Comparison of ENCODE assay signal across 8 cellular contexts in the genomic region with DNA sequence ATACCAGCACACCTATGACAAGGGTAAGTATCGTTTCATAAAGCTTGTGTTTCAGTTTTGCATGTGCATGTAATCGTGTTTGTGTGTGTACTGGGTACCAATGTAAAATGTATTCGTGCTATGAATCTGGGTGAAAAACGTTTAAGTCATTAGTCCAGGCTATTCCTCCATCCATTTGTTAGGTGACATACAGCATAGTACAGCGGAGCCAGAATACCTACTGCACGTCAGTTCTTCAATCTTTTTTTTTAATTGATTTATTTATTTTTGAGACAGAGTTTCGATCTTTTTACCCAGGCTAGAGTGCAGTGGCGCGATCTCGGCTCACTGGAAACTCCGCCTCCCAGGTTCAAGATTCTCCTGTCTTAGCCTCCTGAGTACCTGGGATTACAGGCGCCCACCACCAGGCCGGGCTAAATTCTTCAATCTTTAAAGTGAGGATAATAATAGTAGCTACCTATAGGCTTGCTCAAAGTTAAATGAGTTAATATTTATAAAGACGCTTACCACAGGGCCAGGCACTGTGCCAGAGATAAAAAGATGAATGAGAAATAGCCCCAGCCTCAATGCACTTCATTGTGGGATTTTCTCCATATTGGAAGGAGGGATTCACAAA. TPM values are rescaled to one million over a fixed set of nuclear protein-coding genes. Genes with fewer than 3 reads are reported as not detected.
A peak's percentile ranks its signal among the peaks of the same experiment; 100 is the strongest.
DNase-seq lines count a peak whose midpoint lies in the region; ATAC-seq and TF ChIP-seq lines count a peak whose summit lies in the region.

No MANE protein-coding gene starts in this region.

- 64 to 70% methylated on average over 14 of the region's 14 CpGs for WGBS in heart right ventricle, 2 donors

- peaks cover 0 to 23% (median 18%) of the 10 kb centered on the region in 9 donors for H3K4me1 ChIP-seq in heart right ventricle

- peak overlapping the region; percentile 99 for H3K27ac Mint-ChIP-seq in activated CD4-positive, alpha-beta memory T cell treated with anti-CD3 and anti-CD28 coated beads, Interleukin-2, amount 10 ng/mL, durations not matched to agents 7 days and 5 days
- peak overlapping the region; percentile 94 to 95 for H3K27ac Mint-ChIP-seq in stimulated activated naive CD8-positive, alpha-beta T cell treated with anti-CD3 and anti-CD28 coated beads, Interleukin-15, amount 100 ng/mL, for 72 hours

- no peaks in the 10 kb centered on the region for H3K27me3 Mint-ChIP-seq in activated CD4-positive, alpha-beta memory T cell treated with anti-CD3 and anti-CD28 coated beads, Interleukin-2, amount 10 ng/mL, durations not matched to agents 7 days and 5 days
- H3K27me3 Mint-ChIP-seq in stimulated activated naive CD8-positive, alpha-beta T cell treated with anti-CD3 and anti-CD28 coated beads, Interleukin-15, amount 100 ng/mL, for 72 hours, result no peaks in the 10 kb centered on the region

- H3K4me3 ChIP-seq in heart right ventricle (peak overlapping the region in 9 of 10 donors; percentile 57 to 96 (median 80)), iPS-11a (ENCODE audit: low read depth, low read length) (peak overlapping the region; percentile 29)

- H3K9me3 Mint-ChIP-seq in activated CD4-positive, alpha-beta memory T cell treated with anti-CD3 and anti-CD28 coated beads, Interleukin-2, amount 10 ng/mL, durations not matched to agents 7 days and 5 days, result no peaks in the 10 kb centered on the region
- no peaks in the 10 kb centered on the region for H3K9me3 Mint-ChIP-seq in stimulated activated naive CD8-positive, alpha-beta T cell treated with anti-CD3 and anti-CD28 coated beads, Interleukin-15, amount 100 ng/mL, for 72 hours

- DNase-seq in heart right ventricle (no peak), left ventricle myocardium superior (no peak), NOMO-1 treated with dmso at 0.1 percent for 144 hours (lab: John Stamatoyannopoulos, UW; ENCODE audit: unreplicated experiment) (no peak), NCI-H446 (lab: John Stamatoyannopoulos, UW) (no peak), NCI-H187 treated with DMSO at 0.1 percent for 48 hours (lab: John Stamatoyannopoulos, UW) (no peak)
- DNase-seq in activated CD4-positive, alpha-beta memory T cell treated with anti-CD3 and anti-CD28 coated beads, Interleukin-2, amount 10 ng/mL, durations not matched to agents 7 days and 5 days, result no peak
- DNase-seq in stimulated activated naive CD8-positive, alpha-beta T cell treated with anti-CD3 and anti-CD28 coated beads, Interleukin-15, amount 100 ng/mL, for 72 hours, result no peak

- H3K9me3 ChIP-seq in heart right ventricle, result no peaks in the 10 kb centered on the region

- peak in 1 of 8 donors; percentile 1 for ATAC-seq in heart right ventricle
- no peak for ATAC-seq in left ventricle myocardium superior
- peak; percentile 8 for ATAC-seq in stimulated activated naive CD8-positive, alpha-beta T cell treated with anti-CD3 and anti-CD28 coated beads, Interleukin-15, amount 100 ng/mL, for 72 hours

- intact Hi-C loops in heart right ventricle (cut with DNase I) (loop anchor here in 6 of 10 donors (1.0 to 10.0 kb wide), 12 partner anchors 44 to 306 kb away; a partner anchor contains a TSS), left ventricle myocardium superior (cut with micrococcal nuclease) (no loop called here)

- no peaks in the 10 kb centered on the region for H3K27me3 ChIP-seq in heart right ventricle

- peaks cover 57% of the 10 kb centered on the region for H3K4me1 Mint-ChIP-seq in activated CD4-positive, alpha-beta memory T cell treated with anti-CD3 and anti-CD28 coated beads, Interleukin-2, amount 10 ng/mL, durations not matched to agents 7 days and 5 days
- H3K4me1 Mint-ChIP-seq in stimulated activated naive CD8-positive, alpha-beta T cell treated with anti-CD3 and anti-CD28 coated beads, Interleukin-15, amount 100 ng/mL, for 72 hours, result peaks cover 81% of the 10 kb centered on the region

- H3K4me3 Mint-ChIP-seq in activated CD4-positive, alpha-beta memory T cell treated with anti-CD3 and anti-CD28 coated beads, Interleukin-2, amount 10 ng/mL, durations not matched to agents 7 days and 5 days, result peak overlapping the region; percentile 100
- peak overlapping the region; percentile 93 to 100 for H3K4me3 Mint-ChIP-seq in stimulated activated naive CD8-positive, alpha-beta T cell treated with anti-CD3 and anti-CD28 coated beads, Interleukin-15, amount 100 ng/mL, for 72 hours

- H3K36me3 Mint-ChIP-seq in activated CD4-positive, alpha-beta memory T cell treated with anti-CD3 and anti-CD28 coated beads, Interleukin-2, amount 10 ng/mL, durations not matched to agents 7 days and 5 days (ENCODE audit: low read depth), result peaks cover 53% of the 10 kb centered on the region

- peak overlapping the region; percentile 92 to 99 (median 97) for H3K27ac ChIP-seq in heart right ventricle

- POLR2A ChIA-PET in activated CD4-positive, alpha-beta memory T cell treated with anti-CD3 and anti-CD28 coated beads, Interleukin-2, amount 10 ng/mL, durations not matched to agents 7 days and 5 days (lab: Charles Lee), result interaction anchor here (0.7 to 3.0 kb wide), 13 partner anchors 12 to 302 kb away, joined by 3 to 11 read pairs (median 4); a partner anchor contains a TSS

- H3K36me3 ChIP-seq in heart right ventricle, result peaks cover 0 to 57% (median 24%) of the 10 kb centered on the region in 9 donors

- TF ChIP-seq CTCF in heart right ventricle (IDR thresholded peaks at IDR 0.05), result no peak

- CTCF ChIA-PET in activated CD4-positive, alpha-beta memory T cell treated with anti-CD3 and anti-CD28 coated beads, Interleukin-2, amount 10 ng/mL, durations not matched to agents 7 days and 5 days (lab: Charles Lee), result interaction anchor here (0.6 to 5.1 kb wide), 15 partner anchors 13 to 322 kb away, joined by 3 to 61 read pairs (median 5); a partner anchor contains a TSS

RNA-seq across cellular contexts. Expression of a gene that starts 0.6 kb away (rescaled TPM):
- total RNA-seq in heart right ventricle, result 10 to 100 TPM in 9 of 10 donors, 1 to 10 TPM in 1; 6.9 to 39.6 (median 19.3) TPM
- polyA plus RNA-seq in heart right ventricle, result 1,000 to 10,000 TPM; 1,156 to 1,370 TPM
- 41.0 TPM for total RNA-seq in left ventricle myocardium superior
- total RNA-seq in activated CD4-positive, alpha-beta memory T cell treated with anti-CD3 and anti-CD28 coated beads, Interleukin-2, amount 10 ng/mL, durations not matched to agents 7 days and 5 days, result 10 to 100 TPM; 30.4 to 35.0 TPM

RNA-seq across cellular contexts. Expression of a gene that starts 20.2 kb away (rescaled TPM):
- 10 to 100 TPM in 1 of 10 donors, 1 to 10 TPM in 9; 5.2 to 10.1 (median 7.3) TPM for total RNA-seq in heart right ventricle
- polyA plus RNA-seq in heart right ventricle, result 1 to 10 TPM; 1.6 to 3.7 TPM
- 7.5 TPM for total RNA-seq in left ventricle myocardium superior
- total RNA-seq in activated CD4-positive, alpha-beta memory T cell treated with anti-CD3 and anti-CD28 coated beads, Interleukin-2, amount 10 ng/mL, durations not matched to agents 7 days and 5 days, result 10 to 100 TPM; 17.6 to 19.4 TPM

RNA-seq across cellular contexts. Expression of a gene that starts 38.9 kb away (rescaled TPM):
- total RNA-seq in heart right ventricle, result 1 to 10 TPM in 9 of 10 donors, under 1 TPM in 1; 0.80 to 6.1 (median 2.9) TPM
- polyA plus RNA-seq in heart right ventricle, result 1 to 10 TPM; 2.1 to 7.8 TPM
- total RNA-seq in left ventricle myocardium superior, result 2.9 TPM
- total RNA-seq in activated CD4-positive, alpha-beta memory T cell treated with anti-CD3 and anti-CD28 coated beads, Interleukin-2, amount 10 ng/mL, durations not matched to agents 7 days and 5 days, result 1 to 10 TPM; 2.3 to 2.5 TPM

RNA-seq across cellular contexts. Expression of a gene that starts 44.0 kb away (rescaled TPM):
- 10 to 100 TPM; 28.2 to 44.8 (median 31.4) TPM for total RNA-seq in heart right ventricle
- 10 to 100 TPM; 23.2 to 23.9 TPM for polyA plus RNA-seq in heart right ventricle
- 27.9 TPM for total RNA-seq in left ventricle myocardium superior
- total RNA-seq in activated CD4-positive, alpha-beta memory T cell treated with anti-CD3 and anti-CD28 coated beads, Interleukin-2, amount 10 ng/mL, durations not matched to agents 7 days and 5 days, result 1 to 10 TPM; 4.2 to 5.3 TPM
